Comparison of ENCODE assay signal across 12 cellular contexts in the genomic region with DNA sequence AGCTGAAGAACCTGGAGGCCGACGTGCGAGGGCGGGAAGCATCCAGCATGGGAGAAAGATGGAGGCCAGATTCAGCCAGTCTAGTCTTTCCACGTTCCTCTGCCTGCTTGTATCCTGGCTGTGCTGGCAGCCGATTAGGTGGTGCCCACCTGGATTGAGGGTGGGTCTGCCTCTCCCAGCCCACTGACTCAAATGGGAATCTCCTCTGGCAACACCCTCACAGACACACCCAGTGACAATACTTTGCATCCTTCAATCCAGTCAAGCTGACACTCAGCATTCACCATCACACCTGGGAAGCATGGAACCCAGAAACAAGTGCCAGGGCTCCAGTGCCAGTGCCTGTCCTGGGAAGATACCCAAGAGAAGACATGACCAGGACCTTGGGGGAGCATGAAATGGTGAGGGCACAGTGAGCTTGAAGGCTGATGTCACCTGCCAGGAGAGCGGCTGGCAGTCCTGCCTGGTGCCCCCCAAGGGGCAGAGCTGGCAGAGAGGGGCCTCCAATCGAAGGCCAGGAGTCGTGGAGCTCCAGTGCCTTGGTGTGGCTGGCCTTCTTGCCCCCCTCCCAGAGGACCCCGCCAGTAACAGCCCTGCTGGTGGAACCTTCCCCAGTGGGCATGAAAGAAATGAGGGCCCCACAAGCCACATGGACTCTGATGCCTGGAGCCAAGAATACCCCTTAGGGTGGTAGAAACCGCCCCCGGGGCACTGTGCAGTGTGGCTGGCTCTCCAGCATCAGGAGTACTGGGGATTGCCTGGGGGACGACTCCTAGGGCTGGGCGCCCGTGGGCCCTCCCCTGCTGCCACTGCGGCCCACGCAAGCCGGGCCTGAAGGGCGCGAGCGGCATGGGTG. TPM values are rescaled to one million over a fixed set of nuclear protein-coding genes. Genes with fewer than 3 reads are reported as not detected.
DNase-seq lines count a peak whose midpoint lies in the region; ATAC-seq and TF ChIP-seq lines count a peak whose summit lies in the region.
"Had no signal": no experiment of that assay in that cellular context is flagged by ENCODE, and none has a peak within 500 bp of the region (broad histone marks: within the 10 kb centered on the region; RNA-seq: fewer than 3 reads in every experiment).

No MANE protein-coding gene starts in this region.

- peak overlapping the region in 1 of 12 donors; percentile 25 for H3K27ac ChIP-seq in heart left ventricle
- H3K27ac ChIP-seq in colonic mucosa: no peak overlapping the region
- H3K27ac ChIP-seq in urinary bladder (ENCODE audit: low read depth): no peak overlapping the region
- no peak overlapping the region for H3K27ac ChIP-seq in CD4-positive, alpha-beta T cell (ENCODE audit: low read depth, low read length)
- H3K27ac ChIP-seq: C4-2B, SJSA1 had no signal

- H3K9ac ChIP-seq in colonic mucosa (ENCODE audit: low read depth in 2 of 2, low read length in 2 of 2): no peak overlapping the region

- H3K9me3 ChIP-seq in heart left ventricle (no peaks in the 10 kb centered on the region), colonic mucosa (no peaks in the 10 kb centered on the region)
- H3K9me3 ChIP-seq in CD4-positive, alpha-beta T cell (ENCODE audit: control insufficient read depth, low read length): no peaks in the 10 kb centered on the region
- H3K9me3 ChIP-seq: SJSA1 had no signal

- H3K36me3 ChIP-seq in heart left ventricle (peaks cover 0 to 61% (median 41%) of the 10 kb centered on the region in 9 donors), colonic mucosa (no peaks in the 10 kb centered on the region), urinary bladder (ENCODE audit: insufficient read depth) (peaks cover 3% of the 10 kb centered on the region)

- H3K4me3 ChIP-seq in heart left ventricle: peak overlapping the region in 10 of 12 donors; percentile 23 to 49 (median 42)
- peak overlapping the region; percentile 28 for H3K4me3 ChIP-seq in colonic mucosa
- peak overlapping the region; percentile 25 for H3K4me3 ChIP-seq in urinary bladder (ENCODE audit: low read depth, low read length)

- CTCF ChIA-PET in CD4-positive, alpha-beta T cell (lab: Charles Lee): no interaction called here

- intact Hi-C loops in heart left ventricle (cut with DNase I) (no loop called here), Right ventricle myocardium inferior (cut with DNase I) (no loop called here), colonic mucosa (cut with DNase I) (no loop called here)
- intact Hi-C loops in CD4-positive, alpha-beta T cell (cut with DNase I, micrococcal nuclease): no loop called here

- H3K9me3 Mint-ChIP-seq in naive B cell: no peaks in the 10 kb centered on the region
- no peaks in the 10 kb centered on the region for H3K9me3 Mint-ChIP-seq in CD4-positive, alpha-beta T cell

- peaks cover 6 to 8% (median 8%) of the 10 kb centered on the region in 3 donors for H3K4me1 Mint-ChIP-seq in naive B cell
- H3K4me1 Mint-ChIP-seq in CD4-positive, alpha-beta T cell (ENCODE audit: low read depth): peaks cover 8% of the 10 kb centered on the region

- TF ChIP-seq POLR2A in heart left ventricle (IDR thresholded peaks at IDR 0.05): no peak

- POLR2A ChIA-PET in CD4-positive, alpha-beta T cell (lab: Charles Lee): interaction anchor here (0.6 kb wide), 2 partner anchors 38 to 122 kb away, joined by 3 read pairs; partner anchors contain the start of gene LRRC45

- peak overlapping the region; percentile 20 to 82 (median 28) for H3K4me3 Mint-ChIP-seq in naive B cell
- no peak overlapping the region for H3K4me3 Mint-ChIP-seq in CD4-positive, alpha-beta T cell

- peaks cover 7 to 13% (median 12%) of the 10 kb centered on the region in 3 donors for H3K27me3 Mint-ChIP-seq in naive B cell
- peaks cover 13% of the 10 kb centered on the region for H3K27me3 Mint-ChIP-seq in CD4-positive, alpha-beta T cell

- WGBS in heart left ventricle, 4 donors: 52 to 88% (median 61%) methylated on average over 9 to 21 of the region's 21 CpGs
- 52% methylated on average over 21 of the region's 21 CpGs for WGBS in urinary bladder

- no peak overlapping the region for H3K27ac Mint-ChIP-seq in naive B cell
- no peak overlapping the region for H3K27ac Mint-ChIP-seq in CD4-positive, alpha-beta T cell

- H3K4me1 ChIP-seq in heart left ventricle (peaks cover 0 to 15% (median 7%) of the 10 kb centered on the region in 12 donors), colonic mucosa (no peaks in the 10 kb centered on the region), urinary bladder (ENCODE audit: insufficient read depth) (no peaks in the 10 kb centered on the region)

- peak in 2 of 4 donors; percentile 7 to 10 for ATAC-seq in heart left ventricle
- ATAC-seq in Right ventricle myocardium inferior: no peak
- no peak for ATAC-seq in naive B cell (ENCODE audit: low read depth in 2 of 2)
- ATAC-seq in HG03280 (IDR thresholded peaks at IDR 0.05; ENCODE audit: unreplicated experiment): no peak
- ATAC-seq in CD4-positive, alpha-beta T cell (ENCODE audit: poor library complexity): no peak

- DNase-seq in heart left ventricle: peak in 1 of 5 donors; percentile 59
- no peak for DNase-seq in Right ventricle myocardium inferior (ENCODE audit: missing footprints)
- no peak for DNase-seq in colonic mucosa
- DNase-seq in naive B cell: no peak
- DNase-seq in CD4-positive, alpha-beta T cell: no peak
- no peak for DNase-seq in NCI-H1105 (lab: John Stamatoyannopoulos, UW)
- DNase-seq: effector CD4-positive, alpha-beta T cell; NCI-H2029 treated with DMSO at 0.1 percent for 48 hours had no signal

- no peak for TF ChIP-seq CTCF in heart left ventricle (IDR thresholded peaks at IDR 0.05)
- no peak for TF ChIP-seq CTCF in colonic mucosa (IDR thresholded peaks at IDR 0.05)
- TF ChIP-seq CTCF in CD4-positive, alpha-beta T cell (IDR thresholded peaks at IDR 0.05): no peak

- peaks cover 9 to 11% of the 10 kb centered on the region in 2 donors for H3K36me3 Mint-ChIP-seq in naive B cell
- H3K36me3 Mint-ChIP-seq in CD4-positive, alpha-beta T cell (ENCODE audit: low read depth): peaks cover 37% of the 10 kb centered on the region

- H3K27me3 ChIP-seq in heart left ventricle: peaks cover 0 to 19% (median 0%) of the 10 kb centered on the region in 9 donors
- H3K27me3 ChIP-seq in colonic mucosa: peaks cover 4% of the 10 kb centered on the region
- peaks cover 11% of the 10 kb centered on the region for H3K27me3 ChIP-seq in CD4-positive, alpha-beta T cell (ENCODE audit: control insufficient read depth, insufficient read depth, low read length)
- H3K27me3 ChIP-seq: SJSA1 had no signal

RNA-seq across cellular contexts. Expression of gene NPB, which starts 0.6 kb away (rescaled TPM):
- total RNA-seq in heart left ventricle (1 to 10 TPM in 1 of 9 donors, under 1 TPM in 7, not detected in 1; 0.13 to 1.2 (median 0.50) TPM), Right ventricle myocardium inferior (0.38 TPM), colonic mucosa (under 1 TPM in 1 of 2 donors, not detected in 1; 0.22 TPM), urinary bladder (0.69 TPM)
- polyA plus RNA-seq in heart left ventricle (under 1 TPM; 0.29 to 0.61 TPM), naive B cell (ENCODE audit: low read depth in 6 of 6) (under 1 TPM in 1 of 6 donors, not detected in 5; 0.24 TPM), urinary bladder (0.85 TPM)
- under 1 TPM in 1 of 2 experiments, not detected in 1; 0.20 TPM for total RNA-seq in CD4-positive, alpha-beta T cell

RNA-seq across cellular contexts. Expression of gene PCYT2, which starts 9.8 kb away (rescaled TPM):
- total RNA-seq in heart left ventricle (10 to 100 TPM; 28.8 to 85.5 (median 46.2) TPM), Right ventricle myocardium inferior (31.0 TPM), colonic mucosa (10 to 100 TPM; 47.5 to 71.6 TPM), urinary bladder (9.8 TPM)
- polyA plus RNA-seq in heart left ventricle (10 to 100 TPM; 60.4 to 64.0 TPM), naive B cell (ENCODE audit: low read depth in 6 of 6) (10 to 100 TPM; 19.0 to 28.4 (median 21.2) TPM), urinary bladder (36.0 TPM)
- 10 to 100 TPM; 18.7 to 18.9 TPM for total RNA-seq in CD4-positive, alpha-beta T cell

RNA-seq across cellular contexts. Expression of gene ANAPC11, which starts 9.9 kb away (rescaled TPM):
- total RNA-seq in heart left ventricle (100 to 1,000 TPM; 118 to 255 (median 143) TPM), Right ventricle myocardium inferior (179 TPM), colonic mucosa (100 to 1,000 TPM; 106 to 174 TPM), urinary bladder (51.6 TPM)
- polyA plus RNA-seq in heart left ventricle (100 to 1,000 TPM; 283 to 329 TPM), naive B cell (ENCODE audit: low read depth in 6 of 6) (100 to 1,000 TPM; 208 to 260 (median 218) TPM), urinary bladder (245 TPM)
- total RNA-seq in CD4-positive, alpha-beta T cell: 10 to 100 TPM; 27.9 to 28.9 TPM

RNA-seq across cellular contexts. Expression of gene ALYREF, which starts 10.0 kb away (rescaled TPM):
- total RNA-seq in heart left ventricle: 10 to 100 TPM; 25.1 to 39.9 (median 32.4) TPM
- 10 to 100 TPM in 1 of 2 donors, 1 to 10 TPM in 1; 9.8 to 50.5 TPM for polyA plus RNA-seq in heart left ventricle
- total RNA-seq in Right ventricle myocardium inferior: 35.5 TPM
- 100 to 1,000 TPM in 1 of 2 donors, 10 to 100 TPM in 1; 66.6 to 191 TPM for total RNA-seq in colonic mucosa
- polyA plus RNA-seq in naive B cell (ENCODE audit: low read depth in 6 of 6): 10 to 100 TPM; 25.5 to 53.9 (median 41.7) TPM
- 51.3 TPM for total RNA-seq in urinary bladder
- 47.6 TPM for polyA plus RNA-seq in urinary bladder
- 100 to 1,000 TPM in 1 of 2 experiments, 10 to 100 TPM in 1; 93.3 to 101 TPM for total RNA-seq in CD4-positive, alpha-beta T cell

RNA-seq across cellular contexts. Expression of gene SIRT7, which starts 16.6 kb away (rescaled TPM):
- total RNA-seq in heart left ventricle (10 to 100 TPM in 2 of 9 donors, 1 to 10 TPM in 7; 3.6 to 13.2 (median 6.6) TPM), Right ventricle myocardium inferior (6.2 TPM), colonic mucosa (10 to 100 TPM; 43.3 to 81.9 TPM), urinary bladder (3.9 TPM)
- polyA plus RNA-seq in heart left ventricle (10 to 100 TPM in 1 of 2 donors, 1 to 10 TPM in 1; 7.1 to 12.0 TPM), naive B cell (ENCODE audit: low read depth in 6 of 6) (10 to 100 TPM; 23.6 to 41.3 (median 30.6) TPM), urinary bladder (22.7 TPM)
- 10 to 100 TPM; 56.7 to 57.5 TPM for total RNA-seq in CD4-positive, alpha-beta T cell
